In genomic region chr6:10250655-10251220, GRCh38 we compare ENCODE assay signal across 16 cellular contexts.
DNase-seq lines count a peak whose midpoint lies in the region; ATAC-seq and TF ChIP-seq lines count a peak whose summit lies in the region.
"Had no signal": no experiment of that assay in that cellular context is flagged by ENCODE, and none has a peak within 500 bp of the region (broad histone marks: within the 10 kb centered on the region; RNA-seq: fewer than 3 reads in every experiment).

No MANE protein-coding gene starts in this region.

- intact Hi-C loops in breast epithelium (cut with DNase I; ENCODE audit: low total_unique reads) = no loop called here

- no peak for TF ChIP-seq CTCF in breast epithelium (IDR thresholded peaks at IDR 0.05)

- no peak for ATAC-seq in GM21360 (IDR thresholded peaks at IDR 0.05; ENCODE audit: unreplicated experiment)

- H3K4me3 ChIP-seq in mesendoderm (ENCODE audit: low read length) (no peak overlapping the region), trophoblast cell (ENCODE audit: low read depth, low read length) (no peak overlapping the region), breast epithelium (no peak overlapping the region)

- no peak overlapping the region for H4K12ac ChIP-seq in trophoblast cell (ENCODE audit: low read depth, low read length)

- H2BK15ac ChIP-seq in mesendoderm (replicated peaks; ENCODE audit: low read depth) = no peak overlapping the region

- H3K27me3 ChIP-seq in mesendoderm (ENCODE audit: insufficient read depth, low read length, poor library complexity) (no peaks in the 10 kb centered on the region), trophoblast cell (ENCODE audit: insufficient read depth, low read length) (no peaks in the 10 kb centered on the region), breast epithelium (no peaks in the 10 kb centered on the region)
- H3K27me3 ChIP-seq: BE2C had no signal

- no peak overlapping the region for H4K5ac ChIP-seq in mesendoderm (ENCODE audit: low read length)

- H3K23ac ChIP-seq in mesendoderm (ENCODE audit: low read length) = no peak overlapping the region
- H3K23ac ChIP-seq in trophoblast cell (ENCODE audit: low read length) = no peak overlapping the region

- H3K4ac ChIP-seq in mesendoderm (ENCODE audit: low read depth, low read length) (no peak overlapping the region), trophoblast cell (ENCODE audit: low read depth, low read length) (no peak overlapping the region)

- H3K18ac ChIP-seq in mesendoderm (ENCODE audit: low read length) = no peak overlapping the region
- H3K18ac ChIP-seq in trophoblast cell (ENCODE audit: low read length) = no peak overlapping the region

- WGBS in mesendoderm (ENCODE audit: extremely low coverage, insufficient coverage, low lambda C conversion rate) = no CpG with 5 or more reads among the region's 4 CpGs
- WGBS in trophoblast cell (ENCODE audit: extremely low coverage, insufficient coverage, insufficient read length) = no CpG with 5 or more reads among the region's 4 CpGs

- H3K4me2 ChIP-seq in mesendoderm (ENCODE audit: low read length) (no peak overlapping the region), trophoblast cell (ENCODE audit: low read length) (no peak overlapping the region)

- no peak overlapping the region for H2BK5ac ChIP-seq in mesendoderm (ENCODE audit: low read length)
- H2BK5ac ChIP-seq in trophoblast cell (ENCODE audit: low read depth, low read length, poor library complexity) = no peak overlapping the region

- H3K79me1 ChIP-seq in mesendoderm (ENCODE audit: low read length) (no peaks in the 10 kb centered on the region), trophoblast cell (ENCODE audit: low read length) (no peaks in the 10 kb centered on the region)

- H3K4me1 ChIP-seq in mesendoderm (ENCODE audit: control insufficient read depth, low read depth, low read length) (peaks cover 2% of the 10 kb centered on the region), trophoblast cell (ENCODE audit: control insufficient read depth in 1 of 2, insufficient read depth in 2 of 2, low read length in 2 of 2) (peaks cover 0 to 3% of the 10 kb centered on the region in 2 experiments), breast epithelium (no peaks in the 10 kb centered on the region)
- H3K4me1 ChIP-seq: BE2C had no signal

- H3K56ac ChIP-seq in mesendoderm (ENCODE audit: low read length) = no peak overlapping the region

- H3K27ac ChIP-seq in mesendoderm (ENCODE audit: low read depth, low read length) = no peak overlapping the region
- no peak overlapping the region for H3K27ac ChIP-seq in trophoblast cell (ENCODE audit: low read depth, low read length)
- H3K27ac ChIP-seq in breast epithelium = no peak overlapping the region

- H4K8ac ChIP-seq in mesendoderm (ENCODE audit: low read depth, low read length) = no peak overlapping the region
- H4K8ac ChIP-seq in trophoblast cell (ENCODE audit: low read depth, low read length) = no peak overlapping the region

- H4K91ac ChIP-seq in trophoblast cell (ENCODE audit: low read depth, low read length) = no peak overlapping the region

- H3K36me3 ChIP-seq in mesendoderm (ENCODE audit: control insufficient read depth, insufficient read depth, low read length) (no peaks in the 10 kb centered on the region), trophoblast cell (ENCODE audit: control insufficient read depth in 1 of 2, insufficient read depth in 2 of 2, low read length in 2 of 2) (no peaks in the 10 kb centered on the region), breast epithelium (no peaks in the 10 kb centered on the region)
- H3K36me3 ChIP-seq: BE2C had no signal

- H3K79me2 ChIP-seq in mesendoderm (ENCODE audit: control insufficient read depth, insufficient read depth, low read length) (no peaks in the 10 kb centered on the region), trophoblast cell (ENCODE audit: control insufficient read depth, insufficient read depth, low read length, poor library complexity) (no peaks in the 10 kb centered on the region)

- no peak overlapping the region for H3K14ac ChIP-seq in trophoblast cell (ENCODE audit: low read length)

- H2BK12ac ChIP-seq in trophoblast cell (ENCODE audit: low read length) = no peak overlapping the region

- no peak for TF ChIP-seq POLR2A in breast epithelium (IDR thresholded peaks at IDR 0.05)

- H3K9ac ChIP-seq in mesendoderm (ENCODE audit: low read length) (no peak overlapping the region), trophoblast cell (ENCODE audit: low read length) (no peak overlapping the region)

- H3K9me3 ChIP-seq in trophoblast cell (ENCODE audit: insufficient read depth, low read depth, low read length) = no peaks in the 10 kb centered on the region
- H3K9me3 ChIP-seq in breast epithelium = no peaks in the 10 kb centered on the region
- H3K9me3 ChIP-seq: BE2C had no signal

- no peak overlapping the region for H2BK120ac ChIP-seq in mesendoderm (ENCODE audit: low read depth, low read length)
- H2BK120ac ChIP-seq in trophoblast cell (ENCODE audit: insufficient read depth, low read length, poor library complexity) = no peak overlapping the region

- no peak overlapping the region for H2AK5ac ChIP-seq in mesendoderm (ENCODE audit: low read length)
- no peak overlapping the region for H2AK5ac ChIP-seq in trophoblast cell (ENCODE audit: low read length)

- peak; percentile 5 for DNase-seq in CMK (ENCODE audit: low read depth)
- peak; percentile 48 for DNase-seq in OCI-M1 (lab: John Stamatoyannopoulos, UW)
- peak; percentile 87 for DNase-seq in mesendoderm
- DNase-seq in trophoblast cell = peak; percentile 47 to 80
- no peak for DNase-seq in breast epithelium (ENCODE audit: low spot score in 2 of 2)
- no peak for DNase-seq in RPMI8226
- DNase-seq: ACHN; BE2C; C1 segment of cervical spinal cord; CD4-positive, CD25-positive, alpha-beta regulatory T cell; CD8-positive, alpha-beta memory T cell; DMS153; DMS79; GF-D8; H9 had no signal

- H2AFZ ChIP-seq in trophoblast cell (ENCODE audit: insufficient read depth, low read length, poor library complexity) = no peak overlapping the region

Comparison
In these comparisons a context has a peak if more than half of its experiments do, and no peak if none do; other contexts are left out.
1. DNase-seq: peak in CMK (single experiment), OCI-M1 (single experiment), mesendoderm (single experiment) and trophoblast cell (2 of 2); none in breast epithelium (0 of 2) and RPMI8226 (single experiment).